Comparison of ENCODE assay signal across 9 cellular contexts in genomic region chr4:5887361-5888221, GRCh38. TPM values are rescaled to one million over a fixed set of nuclear protein-coding genes. Genes with fewer than 3 reads are reported as not detected.
DNase-seq lines count a peak whose midpoint lies in the region; ATAC-seq and TF ChIP-seq lines count a peak whose summit lies in the region.
"Had no signal": no experiment of that assay in that cellular context is flagged by ENCODE, and none has a peak within 500 bp of the region (broad histone marks: within the 10 kb centered on the region; RNA-seq: fewer than 3 reads in every experiment).

No MANE protein-coding gene starts in this region.

- peak in 2 of 4 donors; percentile 25 to 32 for ATAC-seq in heart left ventricle
- no peak for ATAC-seq in HG03196 (IDR thresholded peaks at IDR 0.05; ENCODE audit: unreplicated experiment)
- no peak for ATAC-seq in HG03039 (IDR thresholded peaks at IDR 0.05; ENCODE audit: unreplicated experiment)
- no peak for ATAC-seq in GM21717 (IDR thresholded peaks at IDR 0.05; ENCODE audit: unreplicated experiment)

- H3K27me3 ChIP-seq in heart left ventricle (peaks cover 39 to 65% (median 55%) of the 10 kb centered on the region in 9 donors), parathyroid adenoma (ENCODE audit: control insufficient read depth, insufficient read depth, low read length) (peaks cover 5% of the 10 kb centered on the region)

- intact Hi-C loops in heart left ventricle (cut with DNase I): no loop called here

- peak overlapping the region; percentile 22 for H2AFZ ChIP-seq in parathyroid adenoma

- H3K4me1 ChIP-seq in heart left ventricle: peaks cover 0 to 37% (median 14%) of the 10 kb centered on the region in 12 donors
- no peaks in the 10 kb centered on the region for H3K4me1 ChIP-seq in parathyroid adenoma

- H3K79me2 ChIP-seq in parathyroid adenoma: no peaks in the 10 kb centered on the region

- peak; percentile 86 for DNase-seq in COLO668 (lab: John Stamatoyannopoulos, UW; ENCODE audit: unreplicated experiment)
- peak; percentile 27 for DNase-seq in NCI-H774 (lab: John Stamatoyannopoulos, UW)
- DNase-seq in heart left ventricle: no peak
- DNase-seq in HuH-7 (ENCODE audit: low spot score): no peak
- DNase-seq: stimulated activated CD4-positive, alpha-beta T cell treated with anti-CD3 and anti-CD28 coated beads, Interleukin-2, amount 100 ng/mL, for 48 hours had no signal

- H3K36me3 ChIP-seq in heart left ventricle (no peaks in the 10 kb centered on the region), parathyroid adenoma (ENCODE audit: control insufficient read depth, insufficient read depth, low read length) (no peaks in the 10 kb centered on the region)

- H3K4me3 ChIP-seq in heart left ventricle (peak overlapping the region; percentile 37 to 63 (median 54)), parathyroid adenoma (ENCODE audit: low read depth, low read length) (no peak overlapping the region)

- whole genome bisulfite sequencing in heart left ventricle, 4 donors: 1 to 3% (median 2%) methylated on average over 22 to 70 of the region's 70 CpGs

- H3K27ac ChIP-seq in heart left ventricle (no peak overlapping the region), parathyroid adenoma (no peak overlapping the region)

- H3K9me3 ChIP-seq in heart left ventricle: no peaks in the 10 kb centered on the region
- H3K9me3 ChIP-seq in parathyroid adenoma (ENCODE audit: control insufficient read depth, low read length): no peaks in the 10 kb centered on the region

- no peak for TF ChIP-seq POLR2A in heart left ventricle (IDR thresholded peaks at IDR 0.05)

- peak overlapping the region; percentile 18 for H3K4me2 ChIP-seq in parathyroid adenoma (ENCODE audit: low read length)

- no peak overlapping the region for H3K9ac ChIP-seq in parathyroid adenoma

- TF ChIP-seq CTCF in heart left ventricle (IDR thresholded peaks at IDR 0.05) (no peak), parathyroid adenoma (IDR thresholded peaks at IDR 0.05) (no peak)

RNA-seq across cellular contexts. Expression of gene CRMP1, which starts 5.3 kb away (rescaled TPM):
- 1 to 10 TPM in 3 of 9 donors, under 1 TPM in 6; 0.39 to 2.4 (median 0.93) TPM for total RNA-seq in heart left ventricle
- polyA plus RNA-seq in heart left ventricle: 1 to 10 TPM in 1 of 2 donors, under 1 TPM in 1; 0.34 to 1.7 TPM

Comparison
In these comparisons a context has a peak if more than half of its experiments do, and no peak if none do; other contexts are left out.
1. DNase-seq: peak in COLO668 (single experiment) and NCI-H774 (single experiment); none in heart left ventricle (0 of 5) and HuH-7 (single experiment).